In genomic region chrX:72573158-72573511, GRCh38 we compare ENCODE assay signal across 8 cellular contexts. TPM values are rescaled to one million over a fixed set of nuclear protein-coding genes. Genes with fewer than 3 reads are reported as not detected.
DNase-seq lines count a peak whose midpoint lies in the region; ATAC-seq, FAIRE-seq and TF ChIP-seq lines count a peak whose summit lies in the region.

No MANE protein-coding gene starts in this region.

- peaks cover 0 to 6% of the 10 kb centered on the region in 2 donors for H3K36me3 ChIP-seq in kidney (ENCODE audit: control insufficient read depth in 1 of 2, insufficient read depth in 2 of 2, low read length in 2 of 2)

- H3K27me3 Mint-ChIP-seq in WTC11 (ENCODE audit: low read depth): peaks cover 12% of the 10 kb centered on the region

- intact Hi-C loops in kidney (cut with DNase I): no loop called here

- POLR2A ChIA-PET in WTC11 (lab: Charles Lee): no interaction called here

- peaks cover 3% of the 10 kb centered on the region for H3K36me3 Mint-ChIP-seq in WTC11

- H3K9ac ChIP-seq in kidney (ENCODE audit: low read length in 2 of 2): no peak overlapping the region

- peaks cover 3% of the 10 kb centered on the region; the same call in 1 of the 2 replicates for H3K4me1 Mint-ChIP-seq in WTC11

- ATAC-seq in GM18861 (IDR thresholded peaks at IDR 0.05; ENCODE audit: unreplicated experiment) (peak; percentile 25), HG02852 (IDR thresholded peaks at IDR 0.05; ENCODE audit: unreplicated experiment) (peak; percentile 29), WTC11 (peak; percentile 33), omental fat pad (ENCODE audit: low FRiP score) (no peak)

- no peaks in the 10 kb centered on the region for H3K4me1 ChIP-seq in kidney (ENCODE audit: control insufficient read depth in 1 of 2, insufficient read depth in 1 of 2, low read depth in 1 of 2, low read length in 2 of 2)

- peak overlapping the region; percentile 94 for H3K4me3 Mint-ChIP-seq in WTC11

- no peak for TF ChIP-seq CTCF in WTC11 (IDR thresholded peaks at IDR 0.05)
- no peak for TF ChIP-seq CTCF in kidney (IDR thresholded peaks at IDR 0.05; ENCODE audit: borderline replicate concordance, extremely low read depth, insufficient read depth)
- TF ChIP-seq CTCF in D721Med (IDR thresholded peaks at IDR 0.05; ENCODE audit: insufficient read depth, missing control alignments): no peak
- no peak for TF ChIP-seq CTCF in omental fat pad (IDR thresholded peaks at IDR 0.05)

- peak overlapping the region; percentile 84 to 94 for H3K4me3 ChIP-seq in kidney (ENCODE audit: low read length in 2 of 2)

- H3K9me3 ChIP-seq in kidney (ENCODE audit: control insufficient read depth in 1 of 2, low read length in 2 of 2): no peaks in the 10 kb centered on the region

- no peak overlapping the region for H3K27ac ChIP-seq in kidney (ENCODE audit: low read depth in 2 of 2, low read length in 2 of 2)

- CTCF ChIA-PET in WTC11 (lab: Charles Lee): interaction anchor here (0.6 kb wide), 1 partner anchor 870 kb away, joined by 3 read pairs; no protein-coding TSS in a partner anchor

- no peak overlapping the region for H3K27ac Mint-ChIP-seq in WTC11

- FAIRE-seq in kidney (lab: Jason Lieb, UNC) (peak; percentile 32), D721Med (lab: Jason Lieb, UNC) (no peak)

- H3K9me3 Mint-ChIP-seq in WTC11: no peaks in the 10 kb centered on the region

- DNase-seq in WTC11 (ENCODE audit: low spot score): no peak
- no peak for DNase-seq in kidney
- no peak for DNase-seq in GF-D8 (lab: John Stamatoyannopoulos, UW)
- DNase-seq in D721Med (ENCODE audit: insufficient read length, low spot score): no peak
- no peak for DNase-seq in SK-N-DZ (ENCODE audit: low spot score)
- no peak for DNase-seq in omental fat pad (ENCODE audit: low spot score)

TF ChIP-seq in WTC11, 78 proteins besides CTCF, POLR2A, EP300 and RAD21:
- TF ChIP-seq MYBL2 (CRISPR knock-in tag; IDR thresholded peaks at IDR 0.05) (no peak), E2F1 (CRISPR knock-in tag; IDR thresholded peaks at IDR 0.05) (no peak), FOXP1 (CRISPR knock-in tag; IDR thresholded peaks at IDR 0.05; ENCODE audit: borderline replicate concordance) (no peak), OVOL2 (CRISPR knock-in tag; IDR thresholded peaks at IDR 0.05; ENCODE audit: borderline replicate concordance) (no peak), ZNF263 (CRISPR knock-in tag; IDR thresholded peaks at IDR 0.05; ENCODE audit: low read depth) (no peak), MAX (CRISPR knock-in tag; IDR thresholded peaks at IDR 0.05) (no peak), SP1 (CRISPR knock-in tag; conservative IDR thresholded peaks at IDR 0.05) (no peak), PRDM15 (CRISPR knock-in tag; IDR thresholded peaks at IDR 0.05) (no peak)
- TF ChIP-seq, protein P1, sequence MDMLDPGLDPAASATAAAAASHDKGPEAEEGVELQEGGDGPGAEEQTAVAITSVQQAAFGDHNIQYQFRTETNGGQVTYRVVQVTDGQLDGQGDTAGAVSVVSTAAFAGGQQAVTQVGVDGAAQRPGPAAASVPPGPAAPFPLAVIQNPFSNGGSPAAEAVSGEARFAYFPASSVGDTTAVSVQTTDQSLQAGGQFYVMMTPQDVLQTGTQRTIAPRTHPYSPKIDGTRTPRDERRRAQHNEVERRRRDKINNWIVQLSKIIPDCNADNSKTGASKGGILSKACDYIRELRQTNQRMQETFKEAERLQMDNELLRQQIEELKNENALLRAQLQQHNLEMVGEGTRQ (CRISPR knock-in tag; IDR thresholded peaks at IDR 0.05): no peak
- TF ChIP-seq, protein P2, sequence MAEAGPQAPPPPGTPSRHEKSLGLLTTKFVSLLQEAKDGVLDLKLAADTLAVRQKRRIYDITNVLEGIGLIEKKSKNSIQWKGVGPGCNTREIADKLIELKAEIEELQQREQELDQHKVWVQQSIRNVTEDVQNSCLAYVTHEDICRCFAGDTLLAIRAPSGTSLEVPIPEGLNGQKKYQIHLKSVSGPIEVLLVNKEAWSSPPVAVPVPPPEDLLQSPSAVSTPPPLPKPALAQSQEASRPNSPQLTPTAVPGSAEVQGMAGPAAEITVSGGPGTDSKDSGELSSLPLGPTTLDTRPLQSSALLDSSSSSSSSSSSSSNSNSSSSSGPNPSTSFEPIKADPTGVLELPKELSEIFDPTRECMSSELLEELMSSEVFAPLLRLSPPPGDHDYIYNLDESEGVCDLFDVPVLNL (CRISPR knock-in tag; IDR thresholded peaks at IDR 0.05; ENCODE audit: borderline replicate concordance, low read depth): no peak

RNA-seq across cellular contexts. Expression of gene HDAC8, which starts 0.5 kb away (rescaled TPM):
- total RNA-seq in WTC11 (2021) (22.5 to 30.3 TPM (median 26.6 TPM) in 3 replicates), kidney (32.9 TPM), omental fat pad (10 to 100 TPM; 24.9 to 41.3 (median 30.5) TPM)
- polyA plus RNA-seq in kidney (ENCODE audit: insufficient read depth, low read depth, low replicate concordance): 38.4 TPM
- 34.5 and 40.5 TPM in 2 replicates for polyA plus RNA-seq in SK-N-DZ (2014; cell fraction: cytosol; rRNA removed)
- polyA plus RNA-seq in SK-N-DZ (2014; cell fraction: nucleus; rRNA removed): 24.0 and 24.5 TPM in 2 replicates
